15 cellular contexts compared by ENCODE assay signal in the genomic region with DNA sequence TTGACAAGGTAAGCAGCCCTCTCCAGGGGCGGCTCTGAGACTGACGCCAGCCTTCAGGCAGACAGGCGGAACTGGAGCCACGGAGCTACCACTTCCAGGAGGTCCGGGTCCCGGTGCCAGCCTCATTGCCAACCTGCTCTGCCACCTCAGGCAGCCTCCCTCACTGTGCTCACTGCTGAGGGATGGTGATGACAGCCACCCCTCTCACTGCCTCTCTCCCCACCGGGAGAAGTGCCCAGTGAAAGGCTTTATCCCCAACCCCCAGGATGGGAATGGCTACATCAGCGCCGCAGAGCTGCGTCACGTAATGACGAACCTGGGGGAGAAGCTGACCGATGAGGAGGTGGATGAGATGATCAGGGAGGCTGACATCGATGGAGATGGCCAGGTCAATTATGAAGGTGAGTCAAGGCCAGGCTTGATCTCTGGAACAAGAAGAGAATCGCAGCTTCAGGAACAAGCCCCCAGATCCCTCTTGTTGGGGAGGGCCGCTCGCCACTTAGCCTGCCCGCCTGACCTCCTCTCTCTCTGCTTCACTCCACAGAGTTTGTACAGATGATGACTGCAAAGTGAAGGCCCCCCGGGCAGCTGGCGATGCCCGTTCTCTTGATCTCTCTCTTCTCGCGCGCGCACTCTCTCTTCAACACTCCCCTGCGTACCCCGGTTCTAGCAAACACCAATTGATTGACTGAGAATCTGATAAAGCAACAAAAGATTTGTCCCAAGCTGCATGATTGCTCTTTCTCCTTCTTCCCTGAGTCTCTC. TPM values are rescaled to one million over a fixed set of nuclear protein-coding genes. Genes with fewer than 3 reads are reported as not detected.
DNase-seq lines count a peak whose midpoint lies in the region; ATAC-seq, FAIRE-seq and TF ChIP-seq lines count a peak whose summit lies in the region.
"Had no signal": no experiment of that assay in that cellular context is flagged by ENCODE, and none has a peak within 500 bp of the region (broad histone marks: within the 10 kb centered on the region; RNA-seq: fewer than 3 reads in every experiment).

No MANE protein-coding gene starts in this region.

- TF ChIP-seq POLR2A in gastroesophageal sphincter (IDR thresholded peaks at IDR 0.05), result no peak

- H3K27ac Mint-ChIP-seq in astrocyte (ENCODE audit: unreplicated experiment), result peak overlapping the region; percentile 16
- H3K27ac Mint-ChIP-seq in naive thymus-derived CD8-positive, alpha-beta T cell, result peak overlapping the region in 8 of 10 donors; percentile 14 to 88 (median 74)
- H3K27ac Mint-ChIP-seq: naive B cell had no signal

- H3K9me3 ChIP-seq in astrocyte (ENCODE audit: insufficient read depth, low read depth, low read length) (no peaks in the 10 kb centered on the region), gastroesophageal sphincter (no peaks in the 10 kb centered on the region)
- H3K9me3 ChIP-seq: A549, tibial artery had no signal

- H3K9ac ChIP-seq in astrocyte (ENCODE audit: low read length), result no peak overlapping the region
- H3K9ac ChIP-seq: KMS-11 had no signal

- H3K9me3 Mint-ChIP-seq in astrocyte (ENCODE audit: unreplicated experiment), result peaks cover 1% of the 10 kb centered on the region
- no peaks in the 10 kb centered on the region for H3K9me3 Mint-ChIP-seq in naive thymus-derived CD8-positive, alpha-beta T cell
- H3K9me3 Mint-ChIP-seq: immature natural killer cell, naive B cell had no signal

- H2AFZ ChIP-seq in astrocyte (ENCODE audit: low read depth, low read length), result no peak overlapping the region

- peak; percentile 48 for DNase-seq in activated CD8-positive, alpha-beta memory T cell treated with anti-CD3 and anti-CD28 coated beads, Interleukin-2, amount 50 U/mL, for 48 hours
- no peak for DNase-seq in activated CD8-positive, alpha-beta memory T cell treated with anti-CD3 and anti-CD28 coated beads, Interleukin-2, amount 50 U/mL, for 4 hours
- DNase-seq in astrocyte (ENCODE audit: low read depth), result no peak
- no peak for DNase-seq in naive thymus-derived CD8-positive, alpha-beta T cell
- DNase-seq: DMS153, immature natural killer cell, naive B cell, NCI-H748 treated with DMSO at 0.1 percent for 48 hours, SHP77 had no signal

- no peak for TF ChIP-seq CTCF in astrocyte (IDR thresholded peaks at IDR 0.05; ENCODE audit: insufficient read depth, low read depth, low read length)
- TF ChIP-seq CTCF in gastroesophageal sphincter (IDR thresholded peaks at IDR 0.05), result no peak

- H4K20me1 ChIP-seq in astrocyte (ENCODE audit: insufficient read depth, low read length), result peaks cover 85% of the 10 kb centered on the region

- peaks cover 30% of the 10 kb centered on the region for H3K36me3 Mint-ChIP-seq in astrocyte (ENCODE audit: low read depth, unreplicated experiment)
- peaks cover 0 to 55% (median 12%) of the 10 kb centered on the region in 3 donors for H3K36me3 Mint-ChIP-seq in naive thymus-derived CD8-positive, alpha-beta T cell

- H3K27ac ChIP-seq in astrocyte (ENCODE audit: low read depth, low read length) (no peak overlapping the region), gastroesophageal sphincter (no peak overlapping the region)
- H3K27ac ChIP-seq: A549, KMS-11 had no signal

- H3K4me2 ChIP-seq in astrocyte (ENCODE audit: low read length), result no peak overlapping the region
- H3K4me2 ChIP-seq: A549, KMS-11 had no signal

- H3K27me3 ChIP-seq in astrocyte (ENCODE audit: insufficient read depth, low read length) (no peaks in the 10 kb centered on the region), gastroesophageal sphincter (no peaks in the 10 kb centered on the region)
- H3K27me3 ChIP-seq: tibial artery had no signal

- H3K4me1 Mint-ChIP-seq in astrocyte (ENCODE audit: low read depth, unreplicated experiment), result peaks cover 14% of the 10 kb centered on the region
- H3K4me1 Mint-ChIP-seq in naive thymus-derived CD8-positive, alpha-beta T cell, result peaks cover 34 to 81% (median 59%) of the 10 kb centered on the region in 4 donors

- H3K27me3 Mint-ChIP-seq in astrocyte (ENCODE audit: low read depth, unreplicated experiment), result no peaks in the 10 kb centered on the region
- no peaks in the 10 kb centered on the region for H3K27me3 Mint-ChIP-seq in naive thymus-derived CD8-positive, alpha-beta T cell
- H3K27me3 Mint-ChIP-seq: naive B cell had no signal

- H3K4me1 ChIP-seq in astrocyte (ENCODE audit: insufficient read depth, low read length) (no peaks in the 10 kb centered on the region), gastroesophageal sphincter (peaks cover 0 to 44% (median 15%) of the 10 kb centered on the region in 3 donors)

- peaks cover 32% of the 10 kb centered on the region for H3K36me3 ChIP-seq in astrocyte (ENCODE audit: insufficient read depth, low read length)
- H3K36me3 ChIP-seq in gastroesophageal sphincter, result peaks cover 0 to 53% of the 10 kb centered on the region in 2 donors

- no peak for TF ChIP-seq EP300 in gastroesophageal sphincter (IDR thresholded peaks at IDR 0.05)

- 93 to 94% methylated on average over 3 to 20 of the region's 27 CpGs for WGBS in gastroesophageal sphincter (ENCODE audit: low coverage in 1 of 2), 2 donors

- no peak for FAIRE-seq in astrocyte (lab: Jason Lieb, UNC)
- FAIRE-seq: A549 had no signal

- no peak for ATAC-seq in naive thymus-derived CD8-positive, alpha-beta T cell
- ATAC-seq in gastroesophageal sphincter, result no peak
- no peak for ATAC-seq in HG03196 (IDR thresholded peaks at IDR 0.05; ENCODE audit: unreplicated experiment)
- ATAC-seq: A549 had no signal

- POLR2A ChIA-PET in naive thymus-derived CD8-positive, alpha-beta T cell (lab: Charles Lee), result interaction anchor here (1.0 to 4.5 kb wide), 2 partner anchors 8 to 23 kb away, joined by 3 to 145 read pairs; partner anchors contain the start of gene CALM3

- no peak overlapping the region for H3K4me3 Mint-ChIP-seq in astrocyte (ENCODE audit: unreplicated experiment)
- peak overlapping the region in 2 of 10 donors; percentile 5 to 10 for H3K4me3 Mint-ChIP-seq in naive thymus-derived CD8-positive, alpha-beta T cell
- H3K4me3 Mint-ChIP-seq: immature natural killer cell, naive B cell had no signal

- H3K4me3 ChIP-seq in astrocyte (ENCODE audit: insufficient read depth, low read depth, low read length), result no peak overlapping the region
- H3K4me3 ChIP-seq in gastroesophageal sphincter, result no peak overlapping the region
- H3K4me3 ChIP-seq: A549, tibial artery had no signal

- H3K79me2 ChIP-seq in astrocyte (ENCODE audit: insufficient read depth, low read length), result peaks cover 28% of the 10 kb centered on the region

RNA-seq across cellular contexts. Expression of gene CALM3, which starts 7.6 kb away (rescaled TPM):
- total RNA-seq in astrocyte (334 and 343 TPM in 2 replicates), gastroesophageal sphincter (100 to 1,000 TPM; 128 to 193 (median 163) TPM)
- 100 to 1,000 TPM; 185 to 190 TPM for total RNA-seq in naive thymus-derived CD8-positive, alpha-beta T cell
- polyA plus RNA-seq in naive thymus-derived CD8-positive, alpha-beta T cell, result 100 to 1,000 TPM; 188 to 221 (median 214) TPM

RNA-seq across cellular contexts. Expression of gene PTGIR, which starts 16.1 kb away (rescaled TPM):
- 0.50 and 0.52 TPM in 2 replicates for total RNA-seq in astrocyte
- total RNA-seq in naive thymus-derived CD8-positive, alpha-beta T cell, result under 1 TPM in 1 of 2 experiments, not detected in 1; 0.25 TPM
- polyA plus RNA-seq in naive thymus-derived CD8-positive, alpha-beta T cell, result 1 to 10 TPM in 1 of 3 donors, under 1 TPM in 2; 0.12 to 2.8 (median 0.55) TPM
- total RNA-seq in gastroesophageal sphincter, result 1 to 10 TPM; 3.6 to 5.9 (median 4.3) TPM

RNA-seq across cellular contexts. Expression of gene GNG8, which starts 27.2 kb away (rescaled TPM):
- not detected in 2 replicates for total RNA-seq in astrocyte
- total RNA-seq in naive thymus-derived CD8-positive, alpha-beta T cell, result not detected
- not detected for polyA plus RNA-seq in naive thymus-derived CD8-positive, alpha-beta T cell
- total RNA-seq in gastroesophageal sphincter, result not detected
- total RNA-seq: skeletal muscle tissue had no signal
- polyA plus RNA-seq: A549, immature natural killer cell had no signal

RNA-seq across cellular contexts. Expression of gene DACT3, which starts 52.2 kb away (rescaled TPM):
- total RNA-seq in astrocyte (19.8 and 27.7 TPM in 2 replicates), gastroesophageal sphincter (100 to 1,000 TPM in 1 of 4 donors, 10 to 100 TPM in 3; 42.9 to 105 (median 53.1) TPM)
- total RNA-seq in naive thymus-derived CD8-positive, alpha-beta T cell, result under 1 TPM in 1 of 2 experiments, not detected in 1; 0.13 TPM
- polyA plus RNA-seq in naive thymus-derived CD8-positive, alpha-beta T cell, result under 1 TPM in 1 of 3 donors, not detected in 2; 0.13 TPM
- polyA plus RNA-seq: immature natural killer cell had no signal
